7 cellular contexts compared by ENCODE assay signal in the genomic region with DNA sequence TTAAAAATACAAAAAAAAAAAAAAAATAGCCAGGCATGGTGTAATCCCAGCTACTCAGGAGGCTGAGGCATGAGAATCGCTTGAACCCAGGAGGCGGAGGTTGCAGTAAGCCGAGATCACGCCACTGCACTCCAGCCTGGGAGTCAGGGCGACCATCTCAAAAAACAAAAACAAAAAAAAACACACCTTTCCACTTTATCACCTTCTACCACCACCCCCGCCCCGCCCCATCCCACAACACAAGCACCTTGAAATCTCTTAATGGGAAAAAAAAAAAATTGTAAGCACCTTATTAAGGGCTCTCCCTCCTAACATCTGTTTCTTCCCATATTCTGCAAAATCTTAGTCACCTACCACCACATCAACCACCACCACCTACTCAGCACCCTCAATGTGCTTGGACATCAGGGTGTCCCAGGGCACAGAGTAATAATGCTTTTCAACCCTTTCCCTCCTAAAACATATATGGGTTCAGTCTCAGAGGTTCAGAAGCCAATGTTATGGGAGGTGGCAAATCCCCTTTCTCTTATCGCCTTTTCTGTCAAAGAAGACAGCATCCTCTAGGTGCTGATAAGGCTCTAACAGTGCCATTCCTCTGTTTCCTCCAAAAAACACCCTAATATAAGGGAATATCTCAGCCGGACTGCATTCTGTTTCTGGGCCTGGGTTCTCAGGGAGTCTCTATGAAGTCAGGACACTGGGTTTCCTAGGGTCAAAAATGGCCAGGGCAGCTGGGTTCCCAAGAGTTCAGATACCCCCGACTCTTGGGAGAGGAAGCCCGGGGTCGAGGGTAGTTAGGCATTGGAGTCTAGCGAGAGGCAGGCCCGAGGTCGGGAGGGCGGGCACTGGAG. TPM values are rescaled to one million over a fixed set of nuclear protein-coding genes. Genes with fewer than 3 reads are reported as not detected.
A peak's percentile ranks its signal among the peaks of the same experiment; 100 is the strongest.
DNase-seq lines count a peak whose midpoint lies in the region; ATAC-seq and TF ChIP-seq lines count a peak whose summit lies in the region.

No MANE protein-coding gene starts in this region.

- no peak for DNase-seq in endodermal cell
- DNase-seq in NCI-H2029 treated with DMSO at 0.1 percent for 48 hours (lab: John Stamatoyannopoulos, UW) = no peak
- no peak for DNase-seq in midbrain (lab: John Stamatoyannopoulos, UW)
- no peak for DNase-seq in NOMO-1 treated with DMSO at 0.1 percent for 48 hours (lab: John Stamatoyannopoulos, UW; ENCODE audit: unreplicated experiment)

- H3K27ac ChIP-seq in OCI-LY1 (ENCODE audit: low read depth, low read length, poor library complexity, severe bottlenecking) = peak overlapping the region; percentile 34
- peak overlapping the region; percentile 72 for H3K27ac ChIP-seq in endodermal cell (ENCODE audit: low read depth, low read length)
- peak overlapping the region; percentile 66 for H3K27ac ChIP-seq in parathyroid adenoma

- peak overlapping the region; percentile 90 for H3K4me3 Mint-ChIP-seq in endodermal cell

- peaks cover 30% of the 10 kb centered on the region for H3K36me3 ChIP-seq in OCI-LY1 (ENCODE audit: insufficient read depth, low read length)
- H3K36me3 ChIP-seq in endodermal cell (ENCODE audit: control insufficient read depth, insufficient read depth, low read length) = peaks cover 17% of the 10 kb centered on the region
- no peaks in the 10 kb centered on the region for H3K36me3 ChIP-seq in parathyroid adenoma (ENCODE audit: control insufficient read depth, insufficient read depth, low read length)

- H3K27ac Mint-ChIP-seq in endodermal cell = peak overlapping the region; percentile 91

- H3K27me3 ChIP-seq in OCI-LY1 (ENCODE audit: insufficient read depth, low read length) = no peaks in the 10 kb centered on the region
- H3K27me3 ChIP-seq in endodermal cell (ENCODE audit: control insufficient read depth, insufficient read depth, low read length, poor library complexity, severe bottlenecking) = no peaks in the 10 kb centered on the region
- no peaks in the 10 kb centered on the region for H3K27me3 ChIP-seq in parathyroid adenoma (ENCODE audit: control insufficient read depth, insufficient read depth, low read length)

- H2AFZ ChIP-seq in OCI-LY1 (ENCODE audit: low read length) (no peak overlapping the region), parathyroid adenoma (peak overlapping the region; percentile 88)

- no peaks in the 10 kb centered on the region for H3F3A ChIP-seq in OCI-LY1 (ENCODE audit: insufficient read depth, low read length)

- H3K79me2 ChIP-seq in OCI-LY1 (ENCODE audit: insufficient read depth, low read length) (peaks cover 18% of the 10 kb centered on the region), parathyroid adenoma (peaks cover 4% of the 10 kb centered on the region)

- H3K4me1 ChIP-seq in OCI-LY1 (ENCODE audit: insufficient read depth, low read length, severe bottlenecking) = peaks cover 25% of the 10 kb centered on the region
- H3K4me1 ChIP-seq in endodermal cell (ENCODE audit: control insufficient read depth, insufficient read depth, low read length) = no peaks in the 10 kb centered on the region
- H3K4me1 ChIP-seq in parathyroid adenoma = no peaks in the 10 kb centered on the region

- peak; percentile 19 for ATAC-seq in GM21619 (IDR thresholded peaks at IDR 0.05; ENCODE audit: unreplicated experiment)

- peaks cover 11% of the 10 kb centered on the region for H3K36me3 Mint-ChIP-seq in endodermal cell (ENCODE audit: low read depth)

- TF ChIP-seq CTCF in OCI-LY1 (IDR thresholded peaks at IDR 0.05; ENCODE audit: low read length) = no peak
- no peak for TF ChIP-seq CTCF in endodermal cell (conservative IDR thresholded peaks at IDR 0.05)
- TF ChIP-seq CTCF in parathyroid adenoma (IDR thresholded peaks at IDR 0.05) = no peak

- 38 to 56% methylated on average over 6 to 16 of the region's 16 CpGs for WGBS in endodermal cell (ENCODE audit: insufficient coverage in 1 of 2, insufficient read length in 1 of 2), 2 experiments

- no peaks in the 10 kb centered on the region for H3K27me3 Mint-ChIP-seq in endodermal cell (ENCODE audit: insufficient read depth)

- no peaks in the 10 kb centered on the region for H4K20me1 ChIP-seq in OCI-LY1 (ENCODE audit: insufficient read depth, low read length)

- H3K4me2 ChIP-seq in OCI-LY1 (ENCODE audit: low read length) = peak overlapping the region; percentile 94
- peak overlapping the region; percentile 78 for H3K4me2 ChIP-seq in parathyroid adenoma (ENCODE audit: low read length)

- H3K4me3 ChIP-seq in OCI-LY1 (ENCODE audit: low read depth, low read length, poor library complexity, severe bottlenecking) = peak overlapping the region; percentile 93
- peak overlapping the region; percentile 99 for H3K4me3 ChIP-seq in endodermal cell (ENCODE audit: low read length)
- H3K4me3 ChIP-seq in parathyroid adenoma (ENCODE audit: low read depth, low read length) = peak overlapping the region; percentile 88

- H3K9me3 ChIP-seq in OCI-LY1 (ENCODE audit: low read length) = no peaks in the 10 kb centered on the region
- H3K9me3 ChIP-seq in endodermal cell (ENCODE audit: control insufficient read depth, low read length) = no peaks in the 10 kb centered on the region
- H3K9me3 ChIP-seq in parathyroid adenoma (ENCODE audit: control insufficient read depth, low read length) = no peaks in the 10 kb centered on the region

- H3K9me3 Mint-ChIP-seq in endodermal cell = no peaks in the 10 kb centered on the region

- H3K9ac ChIP-seq in OCI-LY1 (ENCODE audit: low read length) = peak overlapping the region; percentile 95
- H3K9ac ChIP-seq in endodermal cell (ENCODE audit: extremely low read depth, low read length, poor library complexity, severe bottlenecking) = peak overlapping the region; percentile 81
- peak overlapping the region; percentile 31 for H3K9ac ChIP-seq in parathyroid adenoma

- H3K9me2 ChIP-seq in OCI-LY1 (ENCODE audit: low read depth, low read length) = no peaks in the 10 kb centered on the region

- peaks cover 5% of the 10 kb centered on the region for H3K4me1 Mint-ChIP-seq in endodermal cell

RNA-seq across cellular contexts. Expression of a gene that starts 0.7 kb away (rescaled TPM):
- 10 to 100 TPM; 19.0 to 21.6 TPM for total RNA-seq in endodermal cell
- 15.4 TPM for polyA plus RNA-seq in endodermal cell (2013, experiment 1 of 2)
- polyA plus RNA-seq in endodermal cell (2013, experiment 2 of 2) = 14.1 TPM

RNA-seq across cellular contexts. Expression of a gene that starts 6.0 kb away (rescaled TPM):
- 100 to 1,000 TPM; 377 to 402 TPM for total RNA-seq in endodermal cell
- 276 TPM for polyA plus RNA-seq in endodermal cell (2013, experiment 1 of 2)
- polyA plus RNA-seq in endodermal cell (2013, experiment 2 of 2) = 258 TPM

RNA-seq across cellular contexts. Expression of a gene that starts 12.6 kb away (rescaled TPM):
- 100 to 1,000 TPM; 125 to 140 TPM for total RNA-seq in endodermal cell
- 99.2 TPM for polyA plus RNA-seq in endodermal cell (2013, experiment 1 of 2)
- 95.9 TPM for polyA plus RNA-seq in endodermal cell (2013, experiment 2 of 2)

RNA-seq across cellular contexts. Expression of a gene that starts 12.7 kb away (rescaled TPM):
- 10 to 100 TPM; 29.9 to 39.4 TPM for total RNA-seq in endodermal cell
- 88.0 TPM for polyA plus RNA-seq in endodermal cell (2013, experiment 1 of 2)
- polyA plus RNA-seq in endodermal cell (2013, experiment 2 of 2) = 127 TPM

RNA-seq across cellular contexts. Expression of a gene that starts 19.1 kb away (rescaled TPM):
- total RNA-seq in endodermal cell = 10 to 100 TPM in 1 of 2 donors, 1 to 10 TPM in 1; 9.2 to 11.1 TPM
- 11.0 TPM for polyA plus RNA-seq in endodermal cell (2013, experiment 1 of 2)
- polyA plus RNA-seq in endodermal cell (2013, experiment 2 of 2) = 9.7 TPM

Comparison
In these comparisons a context has a peak if more than half of its experiments do, and no peak if none do; other contexts are left out.
1. H3K9ac ChIP-seq: peak in every context shown above with its lines; median percentile 95 in OCI-LY1; 81 in endodermal cell; 31 in parathyroid adenoma.